Comparison of ENCODE assay signal across 12 cellular contexts in the genomic region with DNA sequence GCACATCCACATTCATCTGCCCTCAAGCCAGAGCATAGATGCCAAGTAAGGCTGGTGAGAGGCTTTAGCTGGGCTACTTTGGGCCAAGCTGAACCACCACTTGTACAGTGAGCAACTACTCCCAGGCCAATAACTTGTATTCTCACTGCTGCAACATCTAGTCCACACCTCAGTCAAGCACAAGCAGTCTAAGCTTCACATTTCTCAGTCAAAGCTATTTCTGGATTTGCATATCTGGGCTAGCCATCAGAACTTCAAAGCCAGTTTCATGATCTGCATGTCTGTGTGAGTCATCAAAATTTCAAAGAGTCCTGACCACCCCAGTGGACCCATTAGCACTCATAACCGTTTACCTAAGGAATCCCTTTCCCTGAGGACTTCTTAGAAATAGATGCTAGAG.
DNase-seq lines count a peak whose midpoint lies in the region; ATAC-seq, FAIRE-seq and TF ChIP-seq lines count a peak whose summit lies in the region.
"Had no signal": no experiment of that assay in that cellular context is flagged by ENCODE, and none has a peak within 500 bp of the region (broad histone marks: within the 10 kb centered on the region; RNA-seq: fewer than 3 reads in every experiment).

No MANE protein-coding gene starts in this region.

- POLR2A ChIA-PET in A673 (lab: Charles Lee; ENCODE audit: low non-redundant PET), result no interaction called here

- H3K36me3 ChIP-seq in A673 (ENCODE audit: insufficient read depth, low read length, poor library complexity, severe bottlenecking) (peaks cover 23% of the 10 kb centered on the region), KMS-11 (ENCODE audit: insufficient read depth) (no peaks in the 10 kb centered on the region)

- in situ Hi-C loops in G401 (cut with HindIII; ENCODE audit: low sequenced_read_pairs), result no loop called here

- intact Hi-C loops in A673 (cut with micrococcal nuclease; ENCODE audit: unreplicated experiment), result no loop called here

- no peaks in the 10 kb centered on the region for H3K4me1 ChIP-seq in A673 (ENCODE audit: insufficient read depth, low read length, poor library complexity, severe bottlenecking)
- H3K4me1 ChIP-seq in KMS-11 (ENCODE audit: low read depth, poor library complexity, severe bottlenecking), result peaks cover 15% of the 10 kb centered on the region

- no TSS peak for BruUV-seq in A673 (replicated peaks; lab: Mats Ljungman, UMichigan)

- no peak overlapping the region for H3K9ac ChIP-seq in KMS-11

- no peaks in the 10 kb centered on the region for H3K27me3 ChIP-seq in A673 (replicated peaks; ENCODE audit: insufficient read depth, low read depth, low read length, poor library complexity)
- H3K27me3 ChIP-seq in KMS-11 (ENCODE audit: insufficient read depth, low read depth), result no peaks in the 10 kb centered on the region

- FAIRE-seq in RCC 7860 (lab: Jason Lieb, UNC), result no peak
- FAIRE-seq: bronchial epithelial cell, GM12892 had no signal

- no peak overlapping the region for H3K27ac ChIP-seq in A673 (ENCODE audit: low read depth, low read length, poor library complexity, severe bottlenecking)
- peak overlapping the region; percentile 17; the same call in 1 of the 2 replicates for H3K27ac ChIP-seq in KMS-11

- DNase-seq in A673 (ENCODE audit: low spot score), result peak; percentile 12
- peak; percentile 30 to 53 for DNase-seq in foreskin fibroblast
- no peak for DNase-seq in stimulated activated CD4-positive, alpha-beta T cell treated with anti-CD3 and anti-CD28 coated beads, Interleukin-4, amount 100 ng/mL, for 1 hour
- no peak for DNase-seq in RCC 7860 (ENCODE audit: low spot score)
- no peak for DNase-seq in G401 (ENCODE audit: low spot score)
- DNase-seq: immature natural killer cell, NCI-H524 treated with DMSO at 0.1 percent for 48 hours had no signal

- H2AFZ ChIP-seq in KMS-11 (ENCODE audit: low read depth), result no peak overlapping the region

- ATAC-seq in GM21447 (IDR thresholded peaks at IDR 0.05; ENCODE audit: unreplicated experiment) (peak; percentile 63), HG03460 (IDR thresholded peaks at IDR 0.05; ENCODE audit: unreplicated experiment) (no peak)

- H3K4me3 ChIP-seq in A673 (ENCODE audit: low read depth, low read length, poor library complexity, severe bottlenecking) (no peak overlapping the region), KMS-11 (IDR thresholded peaks at IDR 0.05; ENCODE audit: insufficient read depth, low read depth, low read length) (no peak overlapping the region), foreskin fibroblast (ENCODE audit: low read depth in 1 of 2, low read length in 2 of 2) (no peak overlapping the region)

- TF ChIP-seq CTCF in A673 (conservative IDR thresholded peaks at IDR 0.05; ENCODE audit: low read depth, low read length) (no peak), KMS-11 (conservative IDR thresholded peaks at IDR 0.05; ENCODE audit: low read depth, low read length) (no peak), foreskin fibroblast (IDR thresholded peaks at IDR 0.05; ENCODE audit: low read depth, low read length) (no peak)

- H3K79me2 ChIP-seq in KMS-11 (ENCODE audit: insufficient read depth, low read depth), result no peaks in the 10 kb centered on the region

- H4K20me1 ChIP-seq in KMS-11 (ENCODE audit: insufficient read depth), result no peaks in the 10 kb centered on the region

- peak overlapping the region; percentile 36; the same call in 1 of the 2 replicates for H3K4me2 ChIP-seq in KMS-11

- CTCF ChIA-PET in A673 (lab: Charles Lee), result interaction anchor here (1.8 kb wide), 1 partner anchor 8 kb away, joined by 4 read pairs; no protein-coding TSS in a partner anchor

- no peaks in the 10 kb centered on the region for H3K9me3 ChIP-seq in A673 (ENCODE audit: low read depth, low read length, poor library complexity, severe bottlenecking)

Comparison
In these comparisons a context has a peak if more than half of its experiments do, and no peak if none do; other contexts are left out.
1. DNase-seq: peak in A673 (single experiment) and foreskin fibroblast (2 of 2); none in stimulated activated CD4-positive, alpha-beta T cell treated with anti-CD3 and anti-CD28 coated beads, Interleukin-4, amount 100 ng/mL, for 1 hour (single experiment), RCC 7860 (single experiment) and G401 (single experiment).